In the genomic region with DNA sequence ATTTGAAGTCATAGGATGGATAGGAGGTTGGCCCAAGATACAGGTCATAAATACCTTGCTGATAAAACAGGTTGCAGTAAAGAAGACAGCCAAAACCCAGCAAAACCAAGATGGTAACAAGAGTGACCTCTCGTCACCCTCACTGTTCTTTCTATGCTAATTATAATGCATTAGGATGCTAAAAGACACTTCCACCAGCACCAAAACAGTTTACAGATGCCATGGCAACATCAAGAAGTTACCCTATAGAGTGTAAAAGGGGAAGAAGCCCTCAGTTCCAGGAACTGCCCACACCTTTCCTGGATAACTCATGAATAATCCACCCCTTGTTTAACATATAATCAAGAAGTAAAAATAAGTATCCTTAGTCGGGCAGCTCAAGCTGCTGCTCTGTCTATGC, we compare ENCODE assay signal across 21 cellular contexts.
DNase-seq lines count a peak whose midpoint lies in the region; ATAC-seq, FAIRE-seq and TF ChIP-seq lines count a peak whose summit lies in the region.
"Had no signal": no experiment of that assay in that cellular context is flagged by ENCODE, and none has a peak within 500 bp of the region (broad histone marks: within the 10 kb centered on the region; RNA-seq: fewer than 3 reads in every experiment).

No MANE protein-coding gene starts in this region.

- H4K20me1 ChIP-seq in H1 (replicated peaks in 1 of 2; ENCODE audit: control insufficient read depth in 1 of 2, insufficient read depth in 2 of 2, low read length in 2 of 2), result no peaks in the 10 kb centered on the region

- no peaks in the 10 kb centered on the region for H3K36me3 ChIP-seq in HUES64 (ENCODE audit: insufficient read depth, low read length)
- no peaks in the 10 kb centered on the region for H3K36me3 ChIP-seq in H1 (ENCODE audit: control insufficient read depth in 2 of 4, insufficient read depth in 4 of 4, low read length in 3 of 4)

- no peak overlapping the region for H2BK15ac ChIP-seq in H1 (ENCODE audit: low read length)

- no peaks in the 10 kb centered on the region for H3K36me3 Mint-ChIP-seq in naive B cell
- peaks cover 2% of the 10 kb centered on the region for H3K36me3 Mint-ChIP-seq in T-helper 17 cell (ENCODE audit: low read depth)
- no peaks in the 10 kb centered on the region for H3K36me3 Mint-ChIP-seq in activated naive CD8-positive, alpha-beta T cell treated with anti-CD3 and anti-CD28 coated beads, Interleukin-2, amount 50 U/mL, for 24 hours (ENCODE audit: low read depth)

- no peak overlapping the region for H3K4ac ChIP-seq in H1 (replicated peaks; ENCODE audit: insufficient read length, low read depth, low read length)

- H2BK5ac ChIP-seq in H1 (ENCODE audit: low read depth, low read length), result no peak overlapping the region

- CTCF ChIA-PET in H1 (lab: Charles Lee; ENCODE audit: partially characterized antibody), result interaction anchor here (1.4 kb wide), 1 partner anchor 122 kb away, joined by 4 read pairs; no protein-coding TSS in a partner anchor

- H3K27ac ChIP-seq in HUES64 (ENCODE audit: low read depth, low read length) (peak overlapping the region; percentile 90; the same call in 1 of the 2 replicates), H1 (ENCODE audit: low read depth, low read length) (no peak overlapping the region)
- H3K27ac ChIP-seq: C4-2B had no signal

- no peak overlapping the region for H2BK120ac ChIP-seq in H1 (replicated peaks; ENCODE audit: low read depth, low read length)

- H2AK5ac ChIP-seq in H1 (ENCODE audit: low read depth, low read length), result no peak overlapping the region

- no peak for TF ChIP-seq CTCF in H1 (IDR thresholded peaks at IDR 0.05; ENCODE audit: control extremely low read depth in 1 of 3, insufficient read depth in 1 of 3, low read depth in 1 of 3, low read length in 3 of 3)

- no peaks in the 10 kb centered on the region for H3K9me3 Mint-ChIP-seq in naive B cell
- no peaks in the 10 kb centered on the region for H3K9me3 Mint-ChIP-seq in activated naive CD8-positive, alpha-beta T cell treated with anti-CD3 and anti-CD28 coated beads, Interleukin-2, amount 50 U/mL, for 24 hours

- no peak for FAIRE-seq in H1 (lab: Jason Lieb, UNC)
- FAIRE-seq: G401.6, HepG2 had no signal

- no peak for TF ChIP-seq EP300 in H1 (IDR thresholded peaks at IDR 0.05; ENCODE audit: borderline replicate concordance in 1 of 2, low read depth in 2 of 2, low read length in 2 of 2)

- 97% methylated on average over 2 of the region's 2 CpGs for WGBS in HUES64
- WGBS in H1 (ENCODE audit: extremely low coverage in 1 of 2, insufficient coverage in 1 of 2, insufficient read length in 1 of 2, insufficient replicate concordance in 2 of 2, low coverage in 1 of 2, low lambda C conversion rate in 2 of 2, missing lambda C conversion rate in 1 of 2), 2 experiments, result 82% methylated on average over 2 of the region's 2 CpGs; no CpG with 5 or more reads in 1 of the 2 experiments

- no peak overlapping the region for H4K5ac ChIP-seq in H1 (ENCODE audit: insufficient read length, low read depth, low read length)

- no peak overlapping the region for H4K91ac ChIP-seq in H1 (replicated peaks; ENCODE audit: insufficient read length, low read length)

- no peak for TF ChIP-seq RAD21 in H1 (IDR thresholded peaks at IDR 0.05 in 1 of 2, conservative IDR thresholded peaks at IDR 0.05 in 1 of 2; ENCODE audit: low read depth in 2 of 2, low read length in 2 of 2)

- H3K79me2 ChIP-seq in H1 (ENCODE audit: control insufficient read depth in 1 of 2, insufficient read depth in 2 of 2, low read length in 2 of 2), result no peaks in the 10 kb centered on the region

- H2BK12ac ChIP-seq in H1 (ENCODE audit: low read depth, low read length), result no peak overlapping the region

- POLR2A ChIA-PET in H1 (lab: Charles Lee; ENCODE audit: partially characterized antibody), result no interaction called here

- H3K4me2 ChIP-seq in H1 (ENCODE audit: insufficient read depth in 1 of 2, low read depth in 2 of 2, low read length in 2 of 2), result no peak overlapping the region
- H3K4me2 ChIP-seq: SK-N-SH had no signal

- H3K18ac ChIP-seq in H1 (ENCODE audit: extremely low read depth, low read length), result no peak overlapping the region

- H3K27ac Mint-ChIP-seq in naive B cell, result no peak overlapping the region
- H3K27ac Mint-ChIP-seq in T-helper 17 cell, result no peak overlapping the region
- H3K27ac Mint-ChIP-seq in activated naive CD8-positive, alpha-beta T cell treated with anti-CD3 and anti-CD28 coated beads, Interleukin-2, amount 50 U/mL, for 24 hours, result no peak overlapping the region

- H3K27me3 ChIP-seq in HUES64 (ENCODE audit: insufficient read depth, low read length) (no peaks in the 10 kb centered on the region), H1 (replicated peaks in 1 of 4; ENCODE audit: control insufficient read depth in 3 of 4, extremely low read depth in 1 of 4, insufficient read depth in 3 of 4, low read length in 3 of 4) (no peaks in the 10 kb centered on the region)

- DNase-seq in H1 (ENCODE audit: low read depth in 1 of 2, low spot score in 2 of 2) (no peak), naive B cell (peak; percentile 3), T-helper 17 cell (no peak), cerebellar nuclear complex (lab: John Stamatoyannopoulos, UW) (no peak), amniotic stem cell (lab: John Stamatoyannopoulos, UW) (no peak)
- no peak for DNase-seq in activated naive CD8-positive, alpha-beta T cell treated with anti-CD3 and anti-CD28 coated beads, Interleukin-2, amount 50 U/mL, for 24 hours
- DNase-seq: AML-193, DMS 273 treated with DMSO at 0.1 percent for 48 hours, DND-41, KG1, NCI-H187, NCI-H2107, NCI-H510A, NCI-H748 treated with DMSO at 0.1 percent for 48 hours, SHP77 treated with DMSO at 0.1 percent for 48 hours, SK-N-SH had no signal

- H3K4me1 ChIP-seq in HUES64 (ENCODE audit: insufficient read depth, low read length) (peaks cover 36% of the 10 kb centered on the region), H1 (replicated peaks in 1 of 4; ENCODE audit: control insufficient read depth in 3 of 4, insufficient read depth in 4 of 4, low read length in 3 of 4) (peaks cover 0 to 3% (median 0%) of the 10 kb centered on the region in 4 experiments; a peak in 2 of 7 replicates)

- no peaks in the 10 kb centered on the region for H3K9me3 ChIP-seq in HUES64 (ENCODE audit: insufficient read depth, low read depth, low read length)
- no peaks in the 10 kb centered on the region for H3K9me3 ChIP-seq in H1 (ENCODE audit: insufficient read depth in 2 of 2, low read depth in 1 of 2, low read length in 1 of 2)
- H3K9me3 ChIP-seq in T-helper 17 cell (ENCODE audit: control insufficient read depth, low read length, poor library complexity, severe bottlenecking), result no peaks in the 10 kb centered on the region
- H3K9me3 ChIP-seq: SK-N-SH had no signal

- no peak overlapping the region for H2AFZ ChIP-seq in H1 (ENCODE audit: low read length)

- H3K4me1 Mint-ChIP-seq in naive B cell (peaks cover 29 to 45% (median 45%) of the 10 kb centered on the region in 3 donors), T-helper 17 cell (peaks cover 4% of the 10 kb centered on the region)
- H3K4me1 Mint-ChIP-seq in activated naive CD8-positive, alpha-beta T cell treated with anti-CD3 and anti-CD28 coated beads, Interleukin-2, amount 50 U/mL, for 24 hours, result peaks cover 29% of the 10 kb centered on the region

- peak overlapping the region in 1 of 8 donors; percentile 7 for H3K4me3 Mint-ChIP-seq in naive B cell
- no peak overlapping the region for H3K4me3 Mint-ChIP-seq in T-helper 17 cell
- H3K4me3 Mint-ChIP-seq in activated naive CD8-positive, alpha-beta T cell treated with anti-CD3 and anti-CD28 coated beads, Interleukin-2, amount 50 U/mL, for 24 hours, result no peak overlapping the region

- H3K23ac ChIP-seq in H1 (ENCODE audit: insufficient read length), result no peak overlapping the region

- H3K4me3 ChIP-seq in HUES64 (ENCODE audit: low read length) (no peak overlapping the region), H1 (ENCODE audit: extremely low read depth in 1 of 4, insufficient read depth in 2 of 4, low read depth in 3 of 4, low read length in 4 of 4) (no peak overlapping the region)

- H3K56ac ChIP-seq in H1 (replicated peaks; ENCODE audit: insufficient read length, low read depth, low read length), result no peak overlapping the region

- H3K9ac ChIP-seq in HUES64 (ENCODE audit: low read depth, low read length), result no peak overlapping the region
- H3K9ac ChIP-seq in H1 (replicated peaks in 1 of 4; ENCODE audit: extremely low read depth in 1 of 4, low read depth in 3 of 4, low read length in 3 of 4), result no peak overlapping the region
- H3K9ac ChIP-seq: SK-N-SH had no signal

- no peaks in the 10 kb centered on the region for H3K79me1 ChIP-seq in H1 (ENCODE audit: low read depth, low read length)

- no peak overlapping the region for H4K8ac ChIP-seq in H1 (ENCODE audit: extremely low read depth, insufficient read depth, low read length)

- H3K27me3 Mint-ChIP-seq in naive B cell (no peaks in the 10 kb centered on the region), T-helper 17 cell (peaks cover 25% of the 10 kb centered on the region)
- peaks cover 11% of the 10 kb centered on the region for H3K27me3 Mint-ChIP-seq in activated naive CD8-positive, alpha-beta T cell treated with anti-CD3 and anti-CD28 coated beads, Interleukin-2, amount 50 U/mL, for 24 hours

- no peaks in the 10 kb centered on the region for H3K23me2 ChIP-seq in H1 (ENCODE audit: low read depth, low read length)

- ATAC-seq in naive B cell (ENCODE audit: low read depth in 2 of 2), result peak; percentile 65 to 71
- ATAC-seq in T-helper 17 cell, result no peak
- ATAC-seq in activated naive CD8-positive, alpha-beta T cell treated with anti-CD3 and anti-CD28 coated beads, Interleukin-2, amount 50 U/mL, for 24 hours, result no peak
- ATAC-seq: HCT116, HepG2 had no signal

- no peak for TF ChIP-seq POLR2A in H1 (IDR thresholded peaks at IDR 0.05; ENCODE audit: control extremely low read depth in 1 of 2, low read depth in 2 of 2, low read length in 2 of 2)

- H2BK20ac ChIP-seq in H1 (ENCODE audit: low read length), result no peak overlapping the region

- H3K14ac ChIP-seq in H1 (ENCODE audit: insufficient read length), result no peak overlapping the region

TF ChIP-seq in H1, 55 proteins besides CTCF, POLR2A, EP300 and RAD21:
- TF ChIP-seq SP1 (IDR thresholded peaks at IDR 0.05; ENCODE audit: low read depth, low read length), result 0 out of 2 replicates have a peak, but pooled peaks have one; percentile 22
- TF ChIP-seq, protein P1, sequence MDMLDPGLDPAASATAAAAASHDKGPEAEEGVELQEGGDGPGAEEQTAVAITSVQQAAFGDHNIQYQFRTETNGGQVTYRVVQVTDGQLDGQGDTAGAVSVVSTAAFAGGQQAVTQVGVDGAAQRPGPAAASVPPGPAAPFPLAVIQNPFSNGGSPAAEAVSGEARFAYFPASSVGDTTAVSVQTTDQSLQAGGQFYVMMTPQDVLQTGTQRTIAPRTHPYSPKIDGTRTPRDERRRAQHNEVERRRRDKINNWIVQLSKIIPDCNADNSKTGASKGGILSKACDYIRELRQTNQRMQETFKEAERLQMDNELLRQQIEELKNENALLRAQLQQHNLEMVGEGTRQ (IDR thresholded peaks at IDR 0.05; ENCODE audit: low read length), result no peak

Comparison
In these comparisons a context has a peak if more than half of its experiments do, and no peak if none do; other contexts are left out.
1. ATAC-seq: peak in naive B cell (2 of 2); none in T-helper 17 cell (single experiment) and activated naive CD8-positive, alpha-beta T cell treated with anti-CD3 and anti-CD28 coated beads, Interleukin-2, amount 50 U/mL, for 24 hours (single experiment).